Comparison of ENCODE assay signal across 9 cellular contexts in the genomic region with DNA sequence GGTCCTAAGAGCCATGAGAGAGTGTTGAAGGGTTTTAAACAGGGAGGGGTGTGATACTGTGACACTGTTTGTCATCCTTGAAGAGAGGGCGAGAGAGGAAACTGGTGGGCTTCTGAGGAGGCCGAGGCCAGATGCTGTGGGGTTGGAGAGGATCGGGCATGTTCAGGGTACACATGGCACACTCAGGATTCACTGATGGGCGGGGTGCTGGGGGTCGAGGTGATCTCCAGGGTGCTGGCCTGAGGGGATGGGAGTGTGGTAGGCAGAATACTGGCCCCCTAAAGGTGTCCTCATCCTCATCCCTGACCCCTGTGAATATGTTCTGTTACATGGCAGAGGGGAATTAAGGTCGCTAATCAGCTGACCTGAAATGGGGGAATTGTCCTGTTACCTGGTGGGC. TPM values are rescaled to one million over a fixed set of nuclear protein-coding genes. Genes with fewer than 3 reads are reported as not detected.
DNase-seq lines count a peak whose midpoint lies in the region; ATAC-seq, FAIRE-seq and TF ChIP-seq lines count a peak whose summit lies in the region.
"Had no signal": no experiment of that assay in that cellular context is flagged by ENCODE, and none has a peak within 500 bp of the region (broad histone marks: within the 10 kb centered on the region; RNA-seq: fewer than 3 reads in every experiment).

No MANE protein-coding gene starts in this region.

- TF ChIP-seq CTCF in activated CD8-positive, alpha-beta T cell treated with anti-CD3 and anti-CD28 coated beads for 36 hours (IDR thresholded peaks at IDR 0.05) = no peak
- TF ChIP-seq CTCF in kidney (IDR thresholded peaks at IDR 0.05; ENCODE audit: borderline replicate concordance, extremely low read depth, insufficient read depth) = no peak

- no peak for FAIRE-seq in kidney (lab: Jason Lieb, UNC)

- H3K27ac ChIP-seq in kidney (ENCODE audit: low read depth in 2 of 2, low read length in 2 of 2) = peak overlapping the region; percentile 71 to 87

- H3K36me3 Mint-ChIP-seq in activated CD4-positive, alpha-beta T cell treated with anti-CD3 and anti-CD28 coated beads for 36 hours (ENCODE audit: low read depth) = peaks cover 17% of the 10 kb centered on the region
- H3K36me3 Mint-ChIP-seq in activated CD8-positive, alpha-beta T cell treated with anti-CD3 and anti-CD28 coated beads for 36 hours (ENCODE audit: low read depth) = peaks cover 35% of the 10 kb centered on the region
- H3K36me3 Mint-ChIP-seq in stimulated activated naive B cell treated with anti-CD40 and anti-IgM and Interleukin-4, amounts not matched to agents 10 μg/mL and 1 μg/mL and 100 μg/mL, for 72 hours = peaks cover 23 to 58% of the 10 kb centered on the region in 2 donors

- no peaks in the 10 kb centered on the region for H3K9me3 Mint-ChIP-seq in activated CD4-positive, alpha-beta T cell treated with anti-CD3 and anti-CD28 coated beads for 36 hours (ENCODE audit: low read depth)
- H3K9me3 Mint-ChIP-seq in activated CD8-positive, alpha-beta T cell treated with anti-CD3 and anti-CD28 coated beads for 36 hours = no peaks in the 10 kb centered on the region
- H3K9me3 Mint-ChIP-seq in stimulated activated naive B cell treated with anti-CD40 and anti-IgM and Interleukin-4, amounts not matched to agents 10 μg/mL and 1 μg/mL and 100 μg/mL, for 72 hours = no peaks in the 10 kb centered on the region

- H3K27ac Mint-ChIP-seq in activated CD4-positive, alpha-beta T cell treated with anti-CD3 and anti-CD28 coated beads for 36 hours = peak overlapping the region; percentile 86
- H3K27ac Mint-ChIP-seq in activated CD8-positive, alpha-beta T cell treated with anti-CD3 and anti-CD28 coated beads for 36 hours = peak overlapping the region; percentile 91
- H3K27ac Mint-ChIP-seq in stimulated activated naive B cell treated with anti-CD40 and anti-IgM and Interleukin-4, amounts not matched to agents 10 μg/mL and 1 μg/mL and 100 μg/mL, for 72 hours = peak overlapping the region; percentile 97

- H3K4me1 Mint-ChIP-seq in activated CD4-positive, alpha-beta T cell treated with anti-CD3 and anti-CD28 coated beads for 36 hours = peaks cover 68% of the 10 kb centered on the region
- peaks cover 71% of the 10 kb centered on the region for H3K4me1 Mint-ChIP-seq in activated CD8-positive, alpha-beta T cell treated with anti-CD3 and anti-CD28 coated beads for 36 hours (ENCODE audit: low read depth)
- peaks cover 62 to 89% of the 10 kb centered on the region in 2 donors for H3K4me1 Mint-ChIP-seq in stimulated activated naive B cell treated with anti-CD40 and anti-IgM and Interleukin-4, amounts not matched to agents 10 μg/mL and 1 μg/mL and 100 μg/mL, for 72 hours

- H3K9me3 ChIP-seq in kidney (ENCODE audit: control insufficient read depth in 1 of 2, low read length in 2 of 2) = no peaks in the 10 kb centered on the region

- H3K4me3 ChIP-seq in kidney (ENCODE audit: low read length in 2 of 2) = peak overlapping the region in 1 of 2 donors; percentile 4

- intact Hi-C loops in activated CD4-positive, alpha-beta T cell treated with anti-CD3 and anti-CD28 coated beads for 36 hours (cut with DNase I, micrococcal nuclease) = no loop called here
- intact Hi-C loops in activated CD8-positive, alpha-beta T cell treated with anti-CD3 and anti-CD28 coated beads for 36 hours (cut with micrococcal nuclease) = no loop called here
- intact Hi-C loops in kidney (cut with DNase I) = no loop called here

- H3K27me3 Mint-ChIP-seq in activated CD4-positive, alpha-beta T cell treated with anti-CD3 and anti-CD28 coated beads for 36 hours = no peaks in the 10 kb centered on the region
- no peaks in the 10 kb centered on the region for H3K27me3 Mint-ChIP-seq in activated CD8-positive, alpha-beta T cell treated with anti-CD3 and anti-CD28 coated beads for 36 hours
- H3K27me3 Mint-ChIP-seq in stimulated activated naive B cell treated with anti-CD40 and anti-IgM and Interleukin-4, amounts not matched to agents 10 μg/mL and 1 μg/mL and 100 μg/mL, for 72 hours = no peaks in the 10 kb centered on the region

- ATAC-seq in activated CD4-positive, alpha-beta T cell treated with anti-CD3 and anti-CD28 coated beads for 36 hours = no peak
- no peak for ATAC-seq in activated CD8-positive, alpha-beta T cell treated with anti-CD3 and anti-CD28 coated beads for 36 hours
- no peak for ATAC-seq in stimulated activated naive B cell treated with anti-CD40 and anti-IgM and Interleukin-4, amounts not matched to agents 10 μg/mL and 1 μg/mL and 100 μg/mL, for 72 hours (replicated peaks)
- ATAC-seq in HG03460 (IDR thresholded peaks at IDR 0.05; ENCODE audit: unreplicated experiment) = no peak

- H3K4me3 Mint-ChIP-seq in activated CD4-positive, alpha-beta T cell treated with anti-CD3 and anti-CD28 coated beads for 36 hours = no peak overlapping the region
- no peak overlapping the region for H3K4me3 Mint-ChIP-seq in activated CD8-positive, alpha-beta T cell treated with anti-CD3 and anti-CD28 coated beads for 36 hours
- H3K4me3 Mint-ChIP-seq in stimulated activated naive B cell treated with anti-CD40 and anti-IgM and Interleukin-4, amounts not matched to agents 10 μg/mL and 1 μg/mL and 100 μg/mL, for 72 hours = peak overlapping the region; percentile 73 to 76

- no peaks in the 10 kb centered on the region for H3K36me3 ChIP-seq in kidney (ENCODE audit: control insufficient read depth in 1 of 2, insufficient read depth in 2 of 2, low read length in 2 of 2)

- POLR2A ChIA-PET in activated CD4-positive, alpha-beta T cell treated with anti-CD3 and anti-CD28 coated beads for 36 hours (lab: Charles Lee) = no interaction called here
- POLR2A ChIA-PET in activated CD8-positive, alpha-beta T cell treated with anti-CD3 and anti-CD28 coated beads for 36 hours (lab: Charles Lee) = no interaction called here

- H3K9ac ChIP-seq in kidney (ENCODE audit: low read length in 2 of 2) = peak overlapping the region in 1 of 2 donors; percentile 42

- no peak for DNase-seq in activated CD4-positive, alpha-beta T cell treated with anti-CD3 and anti-CD28 coated beads for 36 hours
- no peak for DNase-seq in activated CD4-positive, alpha-beta T cell treated with anti-CD3 and anti-CD28 coated beads for 4 hours
- DNase-seq in activated CD8-positive, alpha-beta T cell treated with anti-CD3 and anti-CD28 coated beads for 36 hours = no peak
- no peak for DNase-seq in kidney
- no peak for DNase-seq in stimulated activated naive B cell treated with anti-CD40 and anti-IgM and Interleukin-4, amounts not matched to agents 10 μg/mL and 1 μg/mL and 100 μg/mL, for 72 hours
- no peak for DNase-seq in NCI-H2029 (lab: John Stamatoyannopoulos, UW)
- DNase-seq in MV-4-11 (lab: John Stamatoyannopoulos, UW) = no peak
- DNase-seq: activated CD4-positive, CD25-positive, alpha-beta regulatory T cell treated with anti-CD3 and anti-CD28 coated beads, Interleukin-2, amount 50 U/mL, for 72 hours had no signal

- peaks cover 6 to 27% of the 10 kb centered on the region in 2 donors for H3K4me1 ChIP-seq in kidney (ENCODE audit: control insufficient read depth in 1 of 2, insufficient read depth in 1 of 2, low read depth in 1 of 2, low read length in 2 of 2)

- CTCF ChIA-PET in activated CD4-positive, alpha-beta T cell treated with anti-CD3 and anti-CD28 coated beads for 36 hours (lab: Charles Lee) = interaction anchor here (1.1 to 3.4 kb wide), 2 partner anchors 8 to 11 kb away, joined by 3 to 10 read pairs; no protein-coding TSS in a partner anchor
- CTCF ChIA-PET in activated CD8-positive, alpha-beta T cell treated with anti-CD3 and anti-CD28 coated beads for 36 hours (lab: Charles Lee) = interaction anchor here (0.8 to 4.0 kb wide), 3 partner anchors 12 to 34 kb away, joined by 3 to 26 read pairs (median 13); no protein-coding TSS in a partner anchor

RNA-seq across cellular contexts. Expression of gene TBC1D22A, which starts 7.3 kb away (rescaled TPM):
- 10 to 100 TPM; 36.0 to 38.0 TPM for total RNA-seq in activated CD4-positive, alpha-beta T cell treated with anti-CD3 and anti-CD28 coated beads for 36 hours
- 10 to 100 TPM; 41.0 to 42.8 TPM for total RNA-seq in activated CD8-positive, alpha-beta T cell treated with anti-CD3 and anti-CD28 coated beads for 36 hours
- 39.4 TPM for total RNA-seq in kidney
- 24.6 TPM for polyA plus RNA-seq in kidney (ENCODE audit: insufficient read depth, low read depth, low replicate concordance)

RNA-seq across cellular contexts. Expression of gene CERK, which starts 31.7 kb away (rescaled TPM):
- 10 to 100 TPM; 27.0 to 32.8 TPM for total RNA-seq in activated CD4-positive, alpha-beta T cell treated with anti-CD3 and anti-CD28 coated beads for 36 hours
- 10 to 100 TPM; 38.4 to 41.8 TPM for total RNA-seq in activated CD8-positive, alpha-beta T cell treated with anti-CD3 and anti-CD28 coated beads for 36 hours
- 28.2 TPM for total RNA-seq in kidney
- polyA plus RNA-seq in kidney (ENCODE audit: insufficient read depth, low read depth, low replicate concordance) = 21.6 TPM

Comparison
In these comparisons a context has a peak if more than half of its experiments do, and no peak if none do; other contexts are left out.
1. H3K4me3 Mint-ChIP-seq: peak in stimulated activated naive B cell treated with anti-CD40 and anti-IgM and Interleukin-4, amounts not matched to agents 10 μg/mL and 1 μg/mL and 100 μg/mL, for 72 hours (2 of 2); none in activated CD4-positive, alpha-beta T cell treated with anti-CD3 and anti-CD28 coated beads for 36 hours (single experiment) and activated CD8-positive, alpha-beta T cell treated with anti-CD3 and anti-CD28 coated beads for 36 hours (single experiment).
2. Peak in every context shown above with its lines, with median percentiles within 50 percentile points of each other: H3K27ac Mint-ChIP-seq.